8 cellular contexts compared by ENCODE assay signal in genomic region chr12:76084277-76085158, GRCh38. TPM values are rescaled to one million over a fixed set of nuclear protein-coding genes. Genes with fewer than 3 reads are reported as not detected.
DNase-seq lines count a peak whose midpoint lies in the region; ATAC-seq, FAIRE-seq and TF ChIP-seq lines count a peak whose summit lies in the region.

A gene with protein sequence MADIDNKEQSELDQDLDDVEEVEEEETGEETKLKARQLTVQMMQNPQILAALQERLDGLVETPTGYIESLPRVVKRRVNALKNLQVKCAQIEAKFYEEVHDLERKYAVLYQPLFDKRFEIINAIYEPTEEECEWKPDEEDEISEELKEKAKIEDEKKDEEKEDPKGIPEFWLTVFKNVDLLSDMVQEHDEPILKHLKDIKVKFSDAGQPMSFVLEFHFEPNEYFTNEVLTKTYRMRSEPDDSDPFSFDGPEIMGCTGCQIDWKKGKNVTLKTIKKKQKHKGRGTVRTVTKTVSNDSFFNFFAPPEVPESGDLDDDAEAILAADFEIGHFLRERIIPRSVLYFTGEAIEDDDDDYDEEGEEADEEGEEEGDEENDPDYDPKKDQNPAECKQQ (minus strand): TSS chr12:76084685. CDS start chr12:76074219, 10,466 bp downstream.

- peak within 1 kb of the TSS; percentile 92 for H3K4me3 ChIP-seq in Loucy (ENCODE audit: low read length, poor library complexity, severe bottlenecking)
- peak within 1 kb of the TSS; percentile 89 for H3K4me3 ChIP-seq in fibroblast of the aortic adventitia (ENCODE audit: low read depth, low read length)

- peak; percentile 57 for FAIRE-seq in H54 (lab: Jason Lieb, UNC)

- peak within 1 kb of the TSS; percentile 86 for H2AFZ ChIP-seq in Loucy (ENCODE audit: low read length)

- no peaks in the 10 kb centered on the region for H3K9me2 ChIP-seq in Loucy (replicated peaks; ENCODE audit: low read depth, low read length)

- peaks cover 49% of the 10 kb centered on the region for H3K79me2 ChIP-seq in Loucy (ENCODE audit: insufficient read depth, low read length)

- peaks cover 49% of the 10 kb centered on the region for H3K4me1 ChIP-seq in Loucy (ENCODE audit: insufficient read depth, low read length, poor library complexity, severe bottlenecking)

- no peaks in the 10 kb centered on the region for H3K36me3 ChIP-seq in Loucy (ENCODE audit: insufficient read depth, low read length)

- peak within 1 kb of the TSS; percentile 100 for H3K27ac Mint-ChIP-seq in nephron progenitor cell
- H3K27ac Mint-ChIP-seq in stimulated activated naive CD8-positive, alpha-beta T cell treated with anti-CD3 and anti-CD28 coated beads, Interleukin-15, amount 100 ng/mL, for 72 hours = peak within 1 kb of the TSS; percentile 99

- peaks cover 46% of the 10 kb centered on the region for H4K20me1 ChIP-seq in Loucy (ENCODE audit: insufficient read depth, low read length, poor library complexity, severe bottlenecking)

- peaks cover 21% of the 10 kb centered on the region for H3K9me3 Mint-ChIP-seq in nephron progenitor cell
- H3K9me3 Mint-ChIP-seq in stimulated activated naive CD8-positive, alpha-beta T cell treated with anti-CD3 and anti-CD28 coated beads, Interleukin-15, amount 100 ng/mL, for 72 hours = no peaks in the 10 kb centered on the region

- no peaks in the 10 kb centered on the region; the same call in 1 of the 2 replicates for H3F3A ChIP-seq in Loucy (ENCODE audit: low read depth)

- peak within 1 kb of the TSS; percentile 96 for H3K9ac ChIP-seq in Loucy (ENCODE audit: low read depth, low read length, poor library complexity, severe bottlenecking)

- DNase-seq in EL = peak; percentile 98
- peak; percentile 82 for DNase-seq in H54 (ENCODE audit: insufficient read length, low spot score)
- peak; percentile 93 for DNase-seq in activated effector memory CD4-positive, alpha-beta T cell treated with Interleukin-2 at 50 U/mL for 16 hours
- DNase-seq in fibroblast of the aortic adventitia (ENCODE audit: low read depth) = peak; percentile 98
- DNase-seq in nephron progenitor cell = peak; percentile 95
- peak; percentile 97 for DNase-seq in stimulated activated naive CD8-positive, alpha-beta T cell treated with anti-CD3 and anti-CD28 coated beads, Interleukin-15, amount 100 ng/mL, for 72 hours

- peaks cover 39% of the 10 kb centered on the region for H3K4me1 Mint-ChIP-seq in nephron progenitor cell
- H3K4me1 Mint-ChIP-seq in stimulated activated naive CD8-positive, alpha-beta T cell treated with anti-CD3 and anti-CD28 coated beads, Interleukin-15, amount 100 ng/mL, for 72 hours = peaks cover 48% of the 10 kb centered on the region

- H3K4me3 Mint-ChIP-seq in nephron progenitor cell = peak within 1 kb of the TSS; percentile 96
- peak within 1 kb of the TSS; percentile 86 to 98 for H3K4me3 Mint-ChIP-seq in stimulated activated naive CD8-positive, alpha-beta T cell treated with anti-CD3 and anti-CD28 coated beads, Interleukin-15, amount 100 ng/mL, for 72 hours

- peaks cover 3% of the 10 kb centered on the region for H3K27me3 ChIP-seq in Loucy (ENCODE audit: insufficient read depth, low read length, poor library complexity, severe bottlenecking)

- H3K27me3 Mint-ChIP-seq in nephron progenitor cell (ENCODE audit: low read depth, poor library complexity) = no peaks in the 10 kb centered on the region
- no peaks in the 10 kb centered on the region for H3K27me3 Mint-ChIP-seq in stimulated activated naive CD8-positive, alpha-beta T cell treated with anti-CD3 and anti-CD28 coated beads, Interleukin-15, amount 100 ng/mL, for 72 hours

- H3K9me3 ChIP-seq in Loucy (ENCODE audit: insufficient read depth, low read depth, low read length) = no peaks in the 10 kb centered on the region

- H3K36me3 Mint-ChIP-seq in nephron progenitor cell (ENCODE audit: low read depth) = peaks cover 27% of the 10 kb centered on the region

- TF ChIP-seq CTCF in Loucy (conservative IDR thresholded peaks at IDR 0.05; ENCODE audit: low read length) (no peak), fibroblast of the aortic adventitia (IDR thresholded peaks at IDR 0.05; ENCODE audit: insufficient read depth, low read length) (peak; percentile 15), nephron progenitor cell (IDR thresholded peaks at IDR 0.05) (no peak)

- TF ChIP-seq POLR2A in H54 (IDR thresholded peaks at IDR 0.05; ENCODE audit: low read depth, low read length) (peak; percentile 98), Raji (IDR thresholded peaks at IDR 0.05; ENCODE audit: insufficient read depth, low read depth, low read length) (peak; percentile 91)

- H3K4me2 ChIP-seq in Loucy (ENCODE audit: low read depth, low read length, poor library complexity, severe bottlenecking) = peak within 1 kb of the TSS; percentile 94

- ATAC-seq in stimulated activated naive CD8-positive, alpha-beta T cell treated with anti-CD3 and anti-CD28 coated beads, Interleukin-15, amount 100 ng/mL, for 72 hours = peak; percentile 92

RNA-seq across cellular contexts. Expression of the gene that starts here (rescaled TPM):
- total RNA-seq in fibroblast of the aortic adventitia (ENCODE audit: low replicate concordance) = 377 and 1,883 TPM in 2 replicates

Comparison
In these comparisons a context has a peak if more than half of its experiments do, and no peak if none do; other contexts are left out.
1. Peak in every context shown above with its lines: DNase-seq, ATAC-seq and H3K4me3 ChIP-seq.